1 cellular context compared by ENCODE assay signal in the genomic region with DNA sequence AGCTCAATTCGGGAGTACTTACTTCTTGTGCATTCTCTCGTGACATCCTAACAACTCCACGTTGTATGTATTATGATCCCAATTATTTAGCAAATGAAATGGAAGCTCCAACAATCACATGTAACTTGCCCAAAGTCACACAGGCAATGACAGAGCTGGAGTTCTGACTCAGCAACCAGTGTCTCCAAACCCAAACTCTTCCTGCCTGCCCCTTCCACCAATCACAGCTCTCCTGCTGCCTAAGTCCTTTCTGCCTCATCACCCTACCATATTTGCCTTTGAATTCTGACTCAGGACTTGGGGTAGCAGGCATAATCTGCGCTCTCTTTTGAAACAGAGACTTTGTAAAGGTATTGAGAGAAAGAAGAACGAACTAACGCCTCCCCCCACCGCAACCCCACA.
TF ChIP-seq lines count a peak whose summit lies in the region.

No MANE protein-coding gene starts in this region.

TF ChIP-seq in GM23338, 12 proteins besides CTCF, POLR2A, EP300 and RAD21 (continued from another document):
- TF ChIP-seq, protein P1, sequence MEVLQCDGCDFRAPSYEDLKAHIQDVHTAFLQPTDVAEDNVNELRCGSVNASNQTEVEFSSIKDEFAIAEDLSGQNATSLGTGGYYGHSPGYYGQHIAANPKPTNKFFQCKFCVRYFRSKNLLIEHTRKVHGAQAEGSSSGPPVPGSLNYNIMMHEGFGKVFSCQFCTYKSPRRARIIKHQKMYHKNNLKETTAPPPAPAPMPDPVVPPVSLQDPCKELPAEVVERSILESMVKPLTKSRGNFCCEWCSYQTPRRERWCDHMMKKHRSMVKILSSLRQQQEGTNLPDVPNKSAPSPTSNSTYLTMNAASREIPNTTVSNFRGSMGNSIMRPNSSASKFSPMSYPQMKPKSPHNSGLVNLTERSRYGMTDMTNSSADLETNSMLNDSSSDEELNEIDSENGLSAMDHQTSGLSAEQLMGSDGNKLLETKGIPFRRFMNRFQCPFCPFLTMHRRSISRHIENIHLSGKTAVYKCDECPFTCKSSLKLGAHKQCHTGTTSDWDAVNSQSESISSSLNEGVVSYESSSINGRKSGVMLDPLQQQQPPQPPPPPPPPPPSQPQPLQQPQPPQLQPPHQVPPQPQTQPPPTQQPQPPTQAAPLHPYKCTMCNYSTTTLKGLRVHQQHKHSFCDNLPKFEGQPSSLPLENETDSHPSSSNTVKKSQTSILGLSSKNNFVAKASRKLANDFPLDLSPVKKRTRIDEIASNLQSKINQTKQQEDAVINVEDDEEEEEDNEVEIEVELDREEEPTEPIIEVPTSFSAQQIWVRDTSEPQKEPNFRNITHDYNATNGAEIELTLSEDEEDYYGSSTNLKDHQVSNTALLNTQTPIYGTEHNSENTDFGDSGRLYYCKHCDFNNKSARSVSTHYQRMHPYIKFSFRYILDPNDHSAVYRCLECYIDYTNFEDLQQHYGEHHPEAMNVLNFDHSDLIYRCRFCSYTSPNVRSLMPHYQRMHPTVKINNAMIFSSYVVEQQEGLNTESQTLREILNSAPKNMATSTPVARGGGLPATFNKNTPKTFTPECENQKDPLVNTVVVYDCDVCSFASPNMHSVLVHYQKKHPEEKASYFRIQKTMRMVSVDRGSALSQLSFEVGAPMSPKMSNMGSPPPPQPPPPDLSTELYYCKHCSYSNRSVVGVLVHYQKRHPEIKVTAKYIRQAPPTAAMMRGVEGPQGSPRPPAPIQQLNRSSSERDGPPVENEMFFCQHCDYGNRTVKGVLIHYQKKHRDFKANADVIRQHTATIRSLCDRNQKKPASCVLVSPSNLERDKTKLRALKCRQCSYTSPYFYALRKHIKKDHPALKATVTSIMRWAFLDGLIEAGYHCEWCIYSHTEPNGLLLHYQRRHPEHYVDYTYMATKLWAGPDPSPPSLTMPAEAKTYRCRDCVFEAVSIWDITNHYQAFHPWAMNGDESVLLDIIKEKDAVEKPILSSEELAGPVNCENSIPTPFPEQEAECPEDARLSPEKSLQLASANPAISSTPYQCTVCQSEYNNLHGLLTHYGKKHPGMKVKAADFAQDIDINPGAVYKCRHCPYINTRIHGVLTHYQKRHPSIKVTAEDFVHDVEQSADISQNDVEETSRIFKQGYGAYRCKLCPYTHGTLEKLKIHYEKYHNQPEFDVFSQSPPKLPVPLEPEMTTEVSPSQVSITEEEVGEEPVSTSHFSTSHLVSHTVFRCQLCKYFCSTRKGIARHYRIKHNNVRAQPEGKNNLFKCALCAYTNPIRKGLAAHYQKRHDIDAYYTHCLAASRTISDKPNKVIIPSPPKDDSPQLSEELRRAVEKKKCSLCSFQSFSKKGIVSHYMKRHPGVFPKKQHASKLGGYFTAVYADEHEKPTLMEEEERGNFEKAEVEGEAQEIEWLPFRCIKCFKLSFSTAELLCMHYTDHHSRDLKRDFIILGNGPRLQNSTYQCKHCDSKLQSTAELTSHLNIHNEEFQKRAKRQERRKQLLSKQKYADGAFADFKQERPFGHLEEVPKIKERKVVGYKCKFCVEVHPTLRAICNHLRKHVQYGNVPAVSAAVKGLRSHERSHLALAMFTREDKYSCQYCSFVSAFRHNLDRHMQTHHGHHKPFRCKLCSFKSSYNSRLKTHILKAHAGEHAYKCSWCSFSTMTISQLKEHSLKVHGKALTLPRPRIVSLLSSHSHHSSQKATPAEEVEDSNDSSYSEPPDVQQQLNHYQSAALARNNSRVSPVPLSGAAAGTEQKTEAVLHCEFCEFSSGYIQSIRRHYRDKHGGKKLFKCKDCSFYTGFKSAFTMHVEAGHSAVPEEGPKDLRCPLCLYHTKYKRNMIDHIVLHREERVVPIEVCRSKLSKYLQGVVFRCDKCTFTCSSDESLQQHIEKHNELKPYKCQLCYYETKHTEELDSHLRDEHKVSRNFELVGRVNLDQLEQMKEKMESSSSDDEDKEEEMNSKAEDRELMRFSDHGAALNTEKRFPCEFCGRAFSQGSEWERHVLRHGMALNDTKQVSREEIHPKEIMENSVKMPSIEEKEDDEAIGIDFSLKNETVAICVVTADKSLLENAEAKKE (CRISPR knock-in tag; IDR thresholded peaks at IDR 0.05): no peak
- TF ChIP-seq JUNB (IDR thresholded peaks at IDR 0.05; ENCODE audit: unreplicated experiment) (no peak), NANOG (IDR thresholded peaks at IDR 0.05; ENCODE audit: borderline replicate concordance) (no peak), EZH2 (IDR thresholded peaks at IDR 0.05; ENCODE audit: low read depth, unreplicated experiment) (no peak)
- TF ChIP-seq, protein P2, sequence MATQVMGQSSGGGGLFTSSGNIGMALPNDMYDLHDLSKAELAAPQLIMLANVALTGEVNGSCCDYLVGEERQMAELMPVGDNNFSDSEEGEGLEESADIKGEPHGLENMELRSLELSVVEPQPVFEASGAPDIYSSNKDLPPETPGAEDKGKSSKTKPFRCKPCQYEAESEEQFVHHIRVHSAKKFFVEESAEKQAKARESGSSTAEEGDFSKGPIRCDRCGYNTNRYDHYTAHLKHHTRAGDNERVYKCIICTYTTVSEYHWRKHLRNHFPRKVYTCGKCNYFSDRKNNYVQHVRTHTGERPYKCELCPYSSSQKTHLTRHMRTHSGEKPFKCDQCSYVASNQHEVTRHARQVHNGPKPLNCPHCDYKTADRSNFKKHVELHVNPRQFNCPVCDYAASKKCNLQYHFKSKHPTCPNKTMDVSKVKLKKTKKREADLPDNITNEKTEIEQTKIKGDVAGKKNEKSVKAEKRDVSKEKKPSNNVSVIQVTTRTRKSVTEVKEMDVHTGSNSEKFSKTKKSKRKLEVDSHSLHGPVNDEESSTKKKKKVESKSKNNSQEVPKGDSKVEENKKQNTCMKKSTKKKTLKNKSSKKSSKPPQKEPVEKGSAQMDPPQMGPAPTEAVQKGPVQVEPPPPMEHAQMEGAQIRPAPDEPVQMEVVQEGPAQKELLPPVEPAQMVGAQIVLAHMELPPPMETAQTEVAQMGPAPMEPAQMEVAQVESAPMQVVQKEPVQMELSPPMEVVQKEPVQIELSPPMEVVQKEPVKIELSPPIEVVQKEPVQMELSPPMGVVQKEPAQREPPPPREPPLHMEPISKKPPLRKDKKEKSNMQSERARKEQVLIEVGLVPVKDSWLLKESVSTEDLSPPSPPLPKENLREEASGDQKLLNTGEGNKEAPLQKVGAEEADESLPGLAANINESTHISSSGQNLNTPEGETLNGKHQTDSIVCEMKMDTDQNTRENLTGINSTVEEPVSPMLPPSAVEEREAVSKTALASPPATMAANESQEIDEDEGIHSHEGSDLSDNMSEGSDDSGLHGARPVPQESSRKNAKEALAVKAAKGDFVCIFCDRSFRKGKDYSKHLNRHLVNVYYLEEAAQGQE (IDR thresholded peaks at IDR 0.05; ENCODE audit: unreplicated experiment): no peak
